Comparison of ENCODE assay signal across 12 cellular contexts in genomic region chr3:3666664-3667063, GRCh38.
A peak's percentile ranks its signal among the peaks of the same experiment; 100 is the strongest.
DNase-seq lines count a peak whose midpoint lies in the region; ATAC-seq and FAIRE-seq lines count a peak whose summit lies in the region.
"Had no signal": no experiment of that assay in that cellular context is flagged by ENCODE, and none has a peak within 500 bp of the region (broad histone marks: within the 10 kb centered on the region; RNA-seq: fewer than 3 reads in every experiment).

No MANE protein-coding gene starts in this region.

- no peak for DNase-seq in activated CD4-positive, CD25-positive, alpha-beta regulatory T cell treated with anti-CD3 and anti-CD28 coated beads, Interleukin-2, amount 50 U/mL, for 72 hours
- peak; percentile 9 for DNase-seq in stimulated activated naive CD8-positive, alpha-beta T cell treated with anti-CD3 and anti-CD28 coated beads, Interleukin-15, Interleukin-2, amounts not matched to agents 100 U/mL and 50 U/mL, for 24 hours
- no peak for DNase-seq in NCI-H526 treated with DMSO at 0.1 percent for 48 hours (lab: John Stamatoyannopoulos, UW)
- DNase-seq in NCI-H2171 (lab: John Stamatoyannopoulos, UW): no peak
- DNase-seq in frontal cortex (ENCODE audit: low spot score in 2 of 2): no peak
- DNase-seq: 8988T; Kasumi-1; OCI-M1; stimulated activated CD4-positive, alpha-beta T cell treated with anti-CD3 and anti-CD28 coated beads, Interleukin-4, amount 100 ng/mL, for 1 hour had no signal

- FAIRE-seq in frontal cortex (lab: Jason Lieb, UNC): no peak

- ATAC-seq in activated CD4-positive, CD25-positive, alpha-beta regulatory T cell treated with anti-CD3 and anti-CD28 coated beads, Interleukin-2, amount 50 U/mL, for 24 hours: peak; percentile 27 to 28
- ATAC-seq in HG02623 (IDR thresholded peaks at IDR 0.05; ENCODE audit: unreplicated experiment) (peak; percentile 98), HG03521 (IDR thresholded peaks at IDR 0.05; ENCODE audit: unreplicated experiment) (peak; percentile 93)
- ATAC-seq in stimulated activated naive CD8-positive, alpha-beta T cell treated with anti-CD3 and anti-CD28 coated beads, Interleukin-15, Interleukin-2, amounts not matched to agents 100 U/mL and 50 U/mL, for 24 hours: peak; percentile 49

Comparison
In these comparisons a context has a peak if more than half of its experiments do, and no peak if none do; other contexts are left out.
1. ATAC-seq: peak in every context shown above with its lines; median percentile 98 in HG02623; 93 in HG03521; 49 in stimulated activated naive CD8-positive, alpha-beta T cell treated with anti-CD3 and anti-CD28 coated beads, Interleukin-15, Interleukin-2, amounts not matched to agents 100 U/mL and 50 U/mL, for 24 hours; 28 in activated CD4-positive, CD25-positive, alpha-beta regulatory T cell treated with anti-CD3 and anti-CD28 coated beads, Interleukin-2, amount 50 U/mL, for 24 hours.